21 cellular contexts compared by ENCODE assay signal in genomic region chr22:28980326-28980725, GRCh38.
DNase-seq lines count a peak whose midpoint lies in the region; ATAC-seq and TF ChIP-seq lines count a peak whose summit lies in the region.
"Had no signal": no experiment of that assay in that cellular context is flagged by ENCODE, and none has a peak within 500 bp of the region (broad histone marks: within the 10 kb centered on the region; RNA-seq: fewer than 3 reads in every experiment).

No MANE protein-coding gene starts in this region.

- peak overlapping the region; percentile 70 to 75 (median 73) for H3K27ac Mint-ChIP-seq in nephron
- H3K27ac Mint-ChIP-seq: CD14-positive monocyte had no signal

- no peak overlapping the region for H3K4me2 ChIP-seq in SK-N-SH

- no peak overlapping the region for H2AFZ ChIP-seq in SK-N-SH (ENCODE audit: low read depth)

- TF ChIP-seq CTCF in SK-N-SH (IDR thresholded peaks at IDR 0.05), result no peak
- no peak for TF ChIP-seq CTCF in nephron (IDR thresholded peaks at IDR 0.05; ENCODE audit: unreplicated experiment in 3 of 3)
- no peak for TF ChIP-seq CTCF in tibial artery (IDR thresholded peaks at IDR 0.05)

- no peaks in the 10 kb centered on the region for H3K9me3 Mint-ChIP-seq in nephron

- H3K36me3 Mint-ChIP-seq in nephron (ENCODE audit: low read depth), result peaks cover 4% of the 10 kb centered on the region
- H3K36me3 Mint-ChIP-seq: CD14-positive monocyte had no signal

- no peak overlapping the region for H3K9ac ChIP-seq in SK-N-SH

- no peaks in the 10 kb centered on the region for H3K27me3 Mint-ChIP-seq in nephron (ENCODE audit: low read depth)

- H3K36me3 ChIP-seq in SK-N-SH (replicated peaks in 1 of 2; ENCODE audit: control insufficient read depth in 1 of 2, insufficient read depth in 2 of 2, low read length in 1 of 2) (no peaks in the 10 kb centered on the region), tibial artery (no peaks in the 10 kb centered on the region)

- no peaks in the 10 kb centered on the region for H4K20me1 ChIP-seq in SK-N-SH (ENCODE audit: insufficient read depth)

- intact Hi-C loops in tibial artery (cut with DNase I; ENCODE audit: low total_unique reads), result no loop called here

- no peak for ATAC-seq in SK-N-SH treated with all-trans-retinoic acid at 6 μM for 48 hours
- ATAC-seq in GM21717 (IDR thresholded peaks at IDR 0.05; ENCODE audit: unreplicated experiment), result no peak

- H3K9me3 ChIP-seq in SK-N-SH, result peaks cover 1% of the 10 kb centered on the region; the same call in 1 of the 2 replicates
- H3K9me3 ChIP-seq in tibial artery, result no peaks in the 10 kb centered on the region

- H3K4me1 Mint-ChIP-seq in nephron, result peaks cover 79% of the 10 kb centered on the region

- H3F3A ChIP-seq in SK-N-SH (replicated peaks; ENCODE audit: insufficient read depth), result peaks cover 4% of the 10 kb centered on the region

- no peak overlapping the region for H3K27ac ChIP-seq in SK-N-SH (ENCODE audit: low read depth in 2 of 2, low read length in 1 of 2)
- H3K27ac ChIP-seq in tibial artery, result peak overlapping the region; percentile 24 to 40
- H3K27ac ChIP-seq: 22Rv1, RWPE1, SK-N-MC had no signal

- POLR2A ChIA-PET in SK-N-SH (lab: Yijun Ruan, JAX), result no interaction called here

- H3K4me3 ChIP-seq in SK-N-SH (ENCODE audit: low read depth in 2 of 2, low read length in 1 of 2) (no peak overlapping the region), tibial artery (no peak overlapping the region)
- H3K4me3 ChIP-seq: SK-N-MC had no signal

- peaks cover 19% of the 10 kb centered on the region; the same call in 1 of the 2 replicates for H3K79me2 ChIP-seq in SK-N-SH (ENCODE audit: insufficient read depth)

- DNase-seq in SK-N-SH (no peak), fibroblast of peridontal ligament (ENCODE audit: extremely low read depth) (peak; percentile 55), tibial artery (no peak), NCI-H748 (lab: John Stamatoyannopoulos, UW; ENCODE audit: unreplicated experiment) (no peak)
- DNase-seq in stimulated activated CD4-positive, alpha-beta T cell treated with anti-CD3 and anti-CD28 coated beads, Interleukin-1b, Interleukin-23, amount 100 ng/mL, for 48 hours, result no peak
- DNase-seq: AML-193; DMS53; GDM1; NCI-H1092; NCI-H1436; NCI-H187 treated with DMSO at 0.1 percent for 48 hours; NCI-H69; NK-92 treated with Interleukin-12 subunit alpha and Interleukin-12 subunit beta, amount 100 ng/mL, for 24 hours; SHP77 treated with DMSO at 0.1 percent for 48 hours had no signal

- TF ChIP-seq RAD21 in SK-N-SH (IDR thresholded peaks at IDR 0.05; ENCODE audit: low read length), result no peak

- peaks cover 15 to 23% of the 10 kb centered on the region in 2 experiments for H3K4me1 ChIP-seq in SK-N-SH (ENCODE audit: control insufficient read depth in 1 of 2, insufficient read depth in 2 of 2, low read depth in 1 of 2, low read length in 1 of 2)
- peaks cover 0 to 73% (median 30%) of the 10 kb centered on the region in 4 donors for H3K4me1 ChIP-seq in tibial artery

- TF ChIP-seq EP300 in SK-N-SH (IDR thresholded peaks at IDR 0.05; ENCODE audit: borderline replicate concordance in 1 of 2, low read depth in 1 of 2, low read length in 1 of 2), result no peak

- CTCF ChIA-PET in SK-N-SH (lab: Yijun Ruan, JAX), result interaction anchor here (1.9 kb wide), 1 partner anchor 9 kb away, joined by 5 read pairs; no protein-coding TSS in a partner anchor

- no peak overlapping the region for H3K4me3 Mint-ChIP-seq in nephron
- H3K4me3 Mint-ChIP-seq: CD14-positive monocyte had no signal

- no peaks in the 10 kb centered on the region for H3K27me3 ChIP-seq in SK-N-SH (ENCODE audit: insufficient read depth)
- H3K27me3 ChIP-seq in tibial artery, result no peaks in the 10 kb centered on the region

- H3K9me2 ChIP-seq in SK-N-SH, result no peaks in the 10 kb centered on the region

TF ChIP-seq in SK-N-SH, 30 proteins besides CTCF, POLR2A, EP300 and RAD21:
- TF ChIP-seq GATA2 (CRISPR knock-in tag; IDR thresholded peaks at IDR 0.05), result 0 out of 2 replicates have a peak, but pooled peaks have one; percentile 0
- no peak for TF ChIP-seq MXI1 (IDR thresholded peaks at IDR 0.05; ENCODE audit: low read depth, low read length)
TF ChIP-seq in SK-N-SH: peak in this region for 1.

TF ChIP-seq in SK-N-SH treated with all-trans-retinoic acid at 6 μM for 48 hours, 23 proteins besides CTCF, POLR2A, EP300 and RAD21:
- TF ChIP-seq ESRRG (CRISPR knock-in tag; IDR thresholded peaks at IDR 0.05) (no peak), BACH2 (CRISPR knock-in tag; IDR thresholded peaks at IDR 0.05; ENCODE audit: borderline replicate concordance) (no peak), ZFP3 (CRISPR knock-in tag; IDR thresholded peaks at IDR 0.05) (no peak), ZNF565 (CRISPR knock-in tag; conservative IDR thresholded peaks at IDR 0.05; ENCODE audit: low read depth) (no peak), OSR1 (CRISPR knock-in tag; IDR thresholded peaks at IDR 0.05) (no peak), TOX (CRISPR knock-in tag; IDR thresholded peaks at IDR 0.05; ENCODE audit: borderline replicate concordance) (no peak), ZC3H10 (CRISPR knock-in tag; IDR thresholded peaks at IDR 0.05) (no peak)
- TF ChIP-seq, protein P1, sequence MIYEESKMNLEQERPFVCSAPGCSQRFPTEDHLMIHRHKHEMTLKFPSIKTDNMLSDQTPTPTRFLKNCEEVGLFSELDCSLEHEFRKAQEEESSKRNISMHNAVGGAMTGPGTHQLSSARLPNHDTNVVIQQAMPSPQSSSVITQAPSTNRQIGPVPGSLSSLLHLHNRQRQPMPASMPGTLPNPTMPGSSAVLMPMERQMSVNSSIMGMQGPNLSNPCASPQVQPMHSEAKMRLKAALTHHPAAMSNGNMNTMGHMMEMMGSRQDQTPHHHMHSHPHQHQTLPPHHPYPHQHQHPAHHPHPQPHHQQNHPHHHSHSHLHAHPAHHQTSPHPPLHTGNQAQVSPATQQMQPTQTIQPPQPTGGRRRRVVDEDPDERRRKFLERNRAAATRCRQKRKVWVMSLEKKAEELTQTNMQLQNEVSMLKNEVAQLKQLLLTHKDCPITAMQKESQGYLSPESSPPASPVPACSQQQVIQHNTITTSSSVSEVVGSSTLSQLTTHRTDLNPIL (CRISPR knock-in tag; IDR thresholded peaks at IDR 0.05; ENCODE audit: low read depth), result no peak
- TF ChIP-seq, protein P2, sequence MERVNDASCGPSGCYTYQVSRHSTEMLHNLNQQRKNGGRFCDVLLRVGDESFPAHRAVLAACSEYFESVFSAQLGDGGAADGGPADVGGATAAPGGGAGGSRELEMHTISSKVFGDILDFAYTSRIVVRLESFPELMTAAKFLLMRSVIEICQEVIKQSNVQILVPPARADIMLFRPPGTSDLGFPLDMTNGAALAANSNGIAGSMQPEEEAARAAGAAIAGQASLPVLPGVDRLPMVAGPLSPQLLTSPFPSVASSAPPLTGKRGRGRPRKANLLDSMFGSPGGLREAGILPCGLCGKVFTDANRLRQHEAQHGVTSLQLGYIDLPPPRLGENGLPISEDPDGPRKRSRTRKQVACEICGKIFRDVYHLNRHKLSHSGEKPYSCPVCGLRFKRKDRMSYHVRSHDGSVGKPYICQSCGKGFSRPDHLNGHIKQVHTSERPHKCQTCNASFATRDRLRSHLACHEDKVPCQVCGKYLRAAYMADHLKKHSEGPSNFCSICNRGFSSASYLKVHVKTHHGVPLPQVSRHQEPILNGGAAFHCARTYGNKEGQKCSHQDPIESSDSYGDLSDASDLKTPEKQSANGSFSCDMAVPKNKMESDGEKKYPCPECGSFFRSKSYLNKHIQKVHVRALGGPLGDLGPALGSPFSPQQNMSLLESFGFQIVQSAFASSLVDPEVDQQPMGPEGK (CRISPR knock-in tag; IDR thresholded peaks at IDR 0.05; ENCODE audit: borderline replicate concordance), result no peak

Comparison
In these comparisons a context has a peak if more than half of its experiments do, and no peak if none do; other contexts are left out.
1. H3K27ac ChIP-seq: peak in tibial artery (2 of 2); none in SK-N-SH (0 of 2).